ENCODE assay signal across 18 cellular contexts in the genomic region with DNA sequence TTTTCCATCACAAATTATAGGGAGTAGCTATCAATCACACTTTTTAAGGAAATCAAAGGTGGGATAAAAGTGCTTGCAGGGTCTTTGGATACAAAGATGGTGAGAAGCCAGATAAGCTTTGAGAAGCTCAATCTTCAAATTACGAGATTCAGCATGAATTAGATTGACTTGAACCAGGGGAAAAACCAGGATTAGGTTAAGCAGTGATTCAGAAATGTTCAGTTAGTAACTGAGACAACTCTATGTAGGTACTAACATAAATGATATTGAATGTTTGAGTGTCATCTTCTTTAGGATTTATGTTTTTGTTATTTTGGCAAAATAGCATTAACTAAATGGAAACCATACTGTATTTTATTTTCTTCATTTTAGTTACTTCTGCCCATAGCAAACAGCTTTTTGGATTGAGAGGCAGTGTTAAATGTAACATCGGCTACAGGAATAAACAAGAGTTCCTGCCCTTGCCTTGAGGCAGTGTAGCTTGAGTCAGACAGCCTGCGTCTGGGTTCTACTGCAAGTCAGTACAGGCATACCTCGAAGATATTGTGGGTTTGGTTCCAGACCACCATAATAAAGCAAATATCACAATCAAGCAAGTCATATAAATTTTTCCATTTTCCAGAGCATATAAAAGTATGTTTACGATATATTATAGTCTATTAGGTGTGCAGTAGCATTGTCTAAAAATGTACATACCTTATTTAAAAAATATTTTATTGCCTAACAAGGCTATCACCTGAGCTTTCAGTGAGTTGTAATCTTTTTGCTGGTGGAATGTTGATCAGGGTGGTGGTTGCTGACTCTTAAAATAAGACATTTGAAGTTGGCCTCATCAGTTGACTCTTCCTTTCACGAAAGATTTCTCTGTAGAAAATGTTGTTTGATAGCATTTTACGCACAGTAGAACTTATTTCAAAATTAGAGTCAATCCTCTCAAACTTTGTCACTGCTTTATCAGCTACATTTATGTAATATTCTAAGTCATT.
"Had no signal": no experiment of that assay in that cellular context is flagged by ENCODE, and none has a peak within 500 bp of the region (broad histone marks: within the 10 kb centered on the region; RNA-seq: fewer than 3 reads in every experiment).

No MANE protein-coding gene starts in this region.

- ATAC-seq: activated CD8-positive, alpha-beta T cell treated with anti-CD3 and anti-CD28 coated beads for 36 hours; effector memory CD8-positive, alpha-beta T cell; left lung; natural killer cell; right cardiac atrium; stimulated activated naive CD8-positive, alpha-beta T cell treated with anti-CD3 and anti-CD28 coated beads, Interleukin-15, Interleukin-2, amounts not matched to agents 100 U/mL and 50 U/mL, for 24 hours; WTC11 had no signal

- H3K4me3 ChIP-seq: left lung had no signal

- H3K36me3 ChIP-seq: brain microvascular endothelial cell, left lung, neutrophil had no signal

- H3K27me3 Mint-ChIP-seq: activated CD8-positive, alpha-beta T cell treated with anti-CD3 and anti-CD28 coated beads for 36 hours; activated naive CD8-positive, alpha-beta T cell; type B pancreatic cell had no signal

- H3K9me3 Mint-ChIP-seq: effector memory CD8-positive, alpha-beta T cell; natural killer cell; type B pancreatic cell; WTC11 had no signal

- H3K27ac ChIP-seq: brain microvascular endothelial cell, left lung, neutrophil had no signal

- H3K9me3 ChIP-seq: left lung, neutrophil had no signal

- DNase-seq: activated CD4-positive, alpha-beta T cell treated with anti-CD3 and anti-CD28 coated beads for 48 hours; activated CD8-positive, alpha-beta T cell treated with anti-CD3 and anti-CD28 coated beads for 36 hours; activated gamma-delta T cell; activated T-cell treated with anti-CD3 and anti-CD28 coated beads, Interleukin-2, amount 50 U/mL, for 48 hours; brain microvascular endothelial cell; dermis blood vessel endothelial cell; effector memory CD8-positive, alpha-beta T cell; left lung; mesendoderm; natural killer cell; right cardiac atrium; small intestine; stimulated activated naive CD8-positive, alpha-beta T cell treated with anti-CD3 and anti-CD28 coated beads, Interleukin-15, Interleukin-2, amounts not matched to agents 100 U/mL and 50 U/mL, for 24 hours; T-helper 2 cell had no signal

- H3K4me1 Mint-ChIP-seq: natural killer cell, WTC11 had no signal

- H3K36me3 Mint-ChIP-seq: natural killer cell, type B pancreatic cell, WTC11 had no signal

- H3K27me3 ChIP-seq: brain microvascular endothelial cell, left lung, neutrophil had no signal

- H3K4me3 Mint-ChIP-seq: activated CD8-positive, alpha-beta T cell treated with anti-CD3 and anti-CD28 coated beads for 36 hours; activated naive CD8-positive, alpha-beta T cell; effector memory CD8-positive, alpha-beta T cell; natural killer cell; type B pancreatic cell; WTC11 had no signal

- H3K27ac Mint-ChIP-seq: activated CD8-positive, alpha-beta T cell treated with anti-CD3 and anti-CD28 coated beads for 36 hours; activated naive CD8-positive, alpha-beta T cell; effector memory CD8-positive, alpha-beta T cell; natural killer cell; type B pancreatic cell; WTC11 had no signal
